15 cellular contexts compared by ENCODE assay signal in genomic region chr1:229325401-229325800, GRCh38. TPM values are rescaled to one million over a fixed set of nuclear protein-coding genes. Genes with fewer than 3 reads are reported as not detected.
DNase-seq lines count a peak whose midpoint lies in the region; ATAC-seq and TF ChIP-seq lines count a peak whose summit lies in the region.
"Had no signal": no experiment of that assay in that cellular context is flagged by ENCODE, and none has a peak within 500 bp of the region (broad histone marks: within the 10 kb centered on the region; RNA-seq: fewer than 3 reads in every experiment).

No MANE protein-coding gene starts in this region.

- no peak for ATAC-seq in Right ventricle myocardium inferior

- no peak for DNase-seq in activated CD4-positive, alpha-beta T cell treated with anti-CD3 and anti-CD28 coated beads, Interleukin-2, amount 10 ng/mL, durations not matched to agents 24 days and 14 days
- no peak for DNase-seq in activated CD4-positive, alpha-beta T cell treated with anti-CD3 and anti-CD28 coated beads, Interleukin-2, amount 50 U/mL, for 4 hours
- no peak for DNase-seq in nephron progenitor cell
- no peak for DNase-seq in NCI-H146 (lab: John Stamatoyannopoulos, UW)
- no peak for DNase-seq in Right ventricle myocardium inferior (ENCODE audit: missing footprints)
- DNase-seq in LoVo (ENCODE audit: low spot score): no peak
- DNase-seq: adrenal gland; esophagus squamous epithelium; MG63; SIG-M5; stimulated activated CD4-positive, alpha-beta T cell treated with anti-CD3 and anti-CD28 coated beads, Interleukin-1b, Interleukin-23, amount 100 ng/mL, for 48 hours had no signal

- intact Hi-C loops in activated CD4-positive, alpha-beta T cell treated with anti-CD3 and anti-CD28 coated beads, Interleukin-2, amount 10 ng/mL, durations not matched to agents 24 days and 14 days (cut with micrococcal nuclease): no loop called here
- intact Hi-C loops in Right ventricle myocardium inferior (cut with DNase I): no loop called here

- H3K27ac ChIP-seq in cingulate gyrus (ENCODE audit: low read depth, low read length): peak overlapping the region; percentile 39
- H3K27ac ChIP-seq: neural progenitor cell, right atrium auricular region had no signal

- no peaks in the 10 kb centered on the region for H3K9me3 Mint-ChIP-seq in activated CD4-positive, alpha-beta T cell treated with anti-CD3 and anti-CD28 coated beads, Interleukin-2, amount 10 ng/mL, durations not matched to agents 24 days and 14 days
- H3K9me3 Mint-ChIP-seq in IgD-negative memory B cell (no peaks in the 10 kb centered on the region), nephron progenitor cell (no peaks in the 10 kb centered on the region)
- H3K9me3 Mint-ChIP-seq: neural progenitor cell had no signal

- H3K27ac Mint-ChIP-seq in activated CD4-positive, alpha-beta T cell treated with anti-CD3 and anti-CD28 coated beads, Interleukin-2, amount 10 ng/mL, durations not matched to agents 24 days and 14 days: peak overlapping the region; percentile 81
- peak overlapping the region; percentile 23 to 87 (median 59) for H3K27ac Mint-ChIP-seq in IgD-negative memory B cell
- H3K27ac Mint-ChIP-seq in nephron progenitor cell: peak overlapping the region; percentile 40
- H3K27ac Mint-ChIP-seq: neural progenitor cell had no signal

- H3K4me1 Mint-ChIP-seq in activated CD4-positive, alpha-beta T cell treated with anti-CD3 and anti-CD28 coated beads, Interleukin-2, amount 10 ng/mL, durations not matched to agents 24 days and 14 days: peaks cover 29% of the 10 kb centered on the region
- H3K4me1 Mint-ChIP-seq in IgD-negative memory B cell (peaks cover 22 to 33% (median 33%) of the 10 kb centered on the region in 3 donors), nephron progenitor cell (peaks cover 9% of the 10 kb centered on the region)

- peaks cover 46% of the 10 kb centered on the region for H3K36me3 Mint-ChIP-seq in activated CD4-positive, alpha-beta T cell treated with anti-CD3 and anti-CD28 coated beads, Interleukin-2, amount 10 ng/mL, durations not matched to agents 24 days and 14 days (ENCODE audit: low read depth)
- H3K36me3 Mint-ChIP-seq in IgD-negative memory B cell: peaks cover 16% of the 10 kb centered on the region
- H3K36me3 Mint-ChIP-seq in nephron progenitor cell (ENCODE audit: low read depth): peaks cover 65% of the 10 kb centered on the region

- H3K4me3 Mint-ChIP-seq in activated CD4-positive, alpha-beta T cell treated with anti-CD3 and anti-CD28 coated beads, Interleukin-2, amount 10 ng/mL, durations not matched to agents 24 days and 14 days: peak overlapping the region; percentile 69
- H3K4me3 Mint-ChIP-seq in IgD-negative memory B cell (peak overlapping the region; percentile 7 to 82 (median 70)), nephron progenitor cell (no peak overlapping the region)
- H3K4me3 Mint-ChIP-seq: neural progenitor cell had no signal

- no peaks in the 10 kb centered on the region for H3K27me3 Mint-ChIP-seq in activated CD4-positive, alpha-beta T cell treated with anti-CD3 and anti-CD28 coated beads, Interleukin-2, amount 10 ng/mL, durations not matched to agents 24 days and 14 days
- H3K27me3 Mint-ChIP-seq in IgD-negative memory B cell (no peaks in the 10 kb centered on the region), nephron progenitor cell (ENCODE audit: low read depth, poor library complexity) (no peaks in the 10 kb centered on the region)

- no peak for TF ChIP-seq CTCF in nephron progenitor cell (IDR thresholded peaks at IDR 0.05)

RNA-seq across cellular contexts. Expression of gene CCSAP, which starts 17.4 kb away (rescaled TPM):
- total RNA-seq in activated CD4-positive, alpha-beta T cell treated with anti-CD3 and anti-CD28 coated beads, Interleukin-2, amount 10 ng/mL, durations not matched to agents 24 days and 14 days: 12.3 and 12.6 TPM in 2 replicates
- polyA plus RNA-seq in IgD-negative memory B cell: 2.2 TPM
- 2.3 TPM for total RNA-seq in Right ventricle myocardium inferior

RNA-seq across cellular contexts. Expression of gene RAB4A, which starts 54.5 kb away (rescaled TPM):
- 30.7 and 34.8 TPM in 2 replicates for total RNA-seq in activated CD4-positive, alpha-beta T cell treated with anti-CD3 and anti-CD28 coated beads, Interleukin-2, amount 10 ng/mL, durations not matched to agents 24 days and 14 days
- 37.8 TPM for polyA plus RNA-seq in IgD-negative memory B cell
- total RNA-seq in Right ventricle myocardium inferior: 131 TPM
